ENCODE assay signal across 15 cellular contexts in the genomic region with DNA sequence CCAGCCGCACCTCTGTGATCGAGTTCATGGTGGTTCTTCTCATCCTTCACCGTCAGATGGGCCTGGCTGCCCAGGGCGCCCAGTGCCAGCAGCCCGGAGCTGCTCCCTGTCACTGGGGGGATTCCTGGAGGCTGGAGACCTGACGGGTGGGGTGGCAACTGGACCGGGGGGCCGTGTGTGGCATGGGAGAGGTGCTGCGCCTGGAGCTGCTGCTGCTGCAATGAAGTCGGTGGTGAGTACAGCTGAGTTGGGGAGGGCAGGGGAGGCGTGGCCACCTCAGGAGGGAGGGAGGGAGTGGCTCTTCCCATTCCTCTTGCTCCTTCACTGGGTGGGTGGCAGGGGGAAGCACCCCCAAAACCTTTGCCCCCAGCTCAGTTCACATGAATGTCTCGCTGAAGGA. TPM values are rescaled to one million over a fixed set of nuclear protein-coding genes. Genes with fewer than 3 reads are reported as not detected.
DNase-seq lines count a peak whose midpoint lies in the region; ATAC-seq and TF ChIP-seq lines count a peak whose summit lies in the region.
"Had no signal": no experiment of that assay in that cellular context is flagged by ENCODE, and none has a peak within 500 bp of the region (broad histone marks: within the 10 kb centered on the region; RNA-seq: fewer than 3 reads in every experiment).

No MANE protein-coding gene starts in this region.

- H4K8ac ChIP-seq in mesenchymal stem cell (ENCODE audit: low read length), result no peak overlapping the region

- H3K4me3 Mint-ChIP-seq in GM23338 (no peak overlapping the region), HFFc6 (peak overlapping the region; percentile 18; the same call in 1 of the 2 replicates)
- H3K4me3 Mint-ChIP-seq in stimulated activated memory B cell treated with anti-CD40 and anti-IgM and Interleukin-4, amounts not matched to agents 10 μg/mL and 1 μg/mL and 100 μg/mL, for 72 hours, result no peak overlapping the region
- H3K4me3 Mint-ChIP-seq: CD14-positive monocyte; CD8-positive, alpha-beta T cell had no signal

- H3K9me3 ChIP-seq in mesenchymal stem cell (ENCODE audit: control insufficient read depth, low read length), result no peaks in the 10 kb centered on the region
- no peaks in the 10 kb centered on the region for H3K9me3 ChIP-seq in GM23248 (ENCODE audit: low read depth)
- H3K9me3 ChIP-seq: A549, BE2C had no signal

- H4K91ac ChIP-seq in mesenchymal stem cell (ENCODE audit: low read length), result no peak overlapping the region

- no peak overlapping the region for H3K23ac ChIP-seq in mesenchymal stem cell (ENCODE audit: low read length in 2 of 2)

- DNase-seq in GM23338 (ENCODE audit: low spot score), result no peak
- DNase-seq in HFFc6, result no peak
- no peak for DNase-seq in mesenchymal stem cell
- no peak for DNase-seq in cerebellum (ENCODE audit: low spot score)
- DNase-seq in GM23248, result no peak
- DNase-seq: BE2C; CD8-positive, alpha-beta T cell; COR-L47; DMS153; DMS79 treated with DMSO at 0.1 percent for 48 hours had no signal

- no peak overlapping the region for H2BK15ac ChIP-seq in mesenchymal stem cell (ENCODE audit: low read depth, poor library complexity, severe bottlenecking)

- no peak overlapping the region for H3K18ac ChIP-seq in mesenchymal stem cell (ENCODE audit: low read depth in 1 of 2, low read length in 2 of 2)

- TF ChIP-seq CTCF in GM23338 (conservative IDR thresholded peaks at IDR 0.05; ENCODE audit: low read depth in 2 of 2), result no peak
- TF ChIP-seq CTCF in HFFc6 (IDR thresholded peaks at IDR 0.05), result no peak

- H3K36me3 Mint-ChIP-seq in GM23338 (ENCODE audit: low read depth) (peaks cover 57% of the 10 kb centered on the region), HFFc6 (ENCODE audit: low read depth) (peaks cover 13% of the 10 kb centered on the region)
- H3K36me3 Mint-ChIP-seq in stimulated activated memory B cell treated with anti-CD40 and anti-IgM and Interleukin-4, amounts not matched to agents 10 μg/mL and 1 μg/mL and 100 μg/mL, for 72 hours, result peaks cover 54% of the 10 kb centered on the region

- H3K36me3 ChIP-seq in GM23338 (ENCODE audit: insufficient read depth) (no peaks in the 10 kb centered on the region; the same call in none of the 2 replicates), mesenchymal stem cell (ENCODE audit: control insufficient read depth in 1 of 2, insufficient read depth in 2 of 2, low read depth in 1 of 2, low read length in 2 of 2) (peaks cover 72 to 77% of the 10 kb centered on the region in 2 experiments), GM23248 (ENCODE audit: low read depth) (peaks cover 33% of the 10 kb centered on the region)

- peaks cover 23% of the 10 kb centered on the region for H4K20me1 ChIP-seq in GM23338 (replicated peaks; ENCODE audit: insufficient read depth)
- no peaks in the 10 kb centered on the region; the same call in 1 of the 2 replicates for H4K20me1 ChIP-seq in GM23248 (ENCODE audit: insufficient read depth)

- no peak overlapping the region for H2AFZ ChIP-seq in GM23338
- no peak overlapping the region for H2AFZ ChIP-seq in mesenchymal stem cell (ENCODE audit: low read depth, low read length)
- H2AFZ ChIP-seq in GM23248, result no peak overlapping the region

- in situ Hi-C loops in GM23248 (cut with MboI), result no loop called here

- peaks cover 7% of the 10 kb centered on the region for H3K79me2 ChIP-seq in GM23338 (replicated peaks; ENCODE audit: insufficient read depth)
- H3K79me2 ChIP-seq in GM23248 (ENCODE audit: insufficient read depth), result peaks cover 20% of the 10 kb centered on the region; the same call in 1 of the 2 replicates

- peak overlapping the region; percentile 51 for H3K9ac ChIP-seq in mesenchymal stem cell (ENCODE audit: low read length)
- H3K9ac ChIP-seq in GM23248, result no peak overlapping the region

- H3K4ac ChIP-seq in mesenchymal stem cell (ENCODE audit: low read depth in 1 of 2, low read length in 2 of 2), result no peak overlapping the region

- peaks cover 32% of the 10 kb centered on the region for H3K79me1 ChIP-seq in mesenchymal stem cell (replicated peaks; ENCODE audit: low read length, poor library complexity, severe bottlenecking)

- H3K27ac ChIP-seq in GM23338 (ENCODE audit: low read depth) (no peak overlapping the region), mesenchymal stem cell (ENCODE audit: low read length, poor library complexity, severe bottlenecking) (no peak overlapping the region), GM23248 (no peak overlapping the region)
- H3K27ac ChIP-seq: A549 had no signal

- WGBS in mesenchymal stem cell, result 92% methylated on average over 9 of the region's 12 CpGs
- WGBS in GM23248 (ENCODE audit: low coverage in 1 of 2, low lambda C conversion rate in 2 of 2, missing lambda C conversion rate in 2 of 2), 2 experiments, result 97 to 98% methylated on average over 10 to 12 of the region's 12 CpGs

- H3K4me1 ChIP-seq in GM23338 (ENCODE audit: insufficient read depth) (peaks cover 6% of the 10 kb centered on the region; the same call in 1 of the 2 replicates), mesenchymal stem cell (ENCODE audit: control insufficient read depth, insufficient read depth, low read depth, low read length) (peaks cover 21% of the 10 kb centered on the region), GM23248 (ENCODE audit: insufficient read depth) (no peaks in the 10 kb centered on the region)

- H3K9me3 Mint-ChIP-seq in GM23338 (no peaks in the 10 kb centered on the region), HFFc6 (no peaks in the 10 kb centered on the region)
- H3K9me3 Mint-ChIP-seq in stimulated activated memory B cell treated with anti-CD40 and anti-IgM and Interleukin-4, amounts not matched to agents 10 μg/mL and 1 μg/mL and 100 μg/mL, for 72 hours, result no peaks in the 10 kb centered on the region
- H3K9me3 Mint-ChIP-seq: CD14-positive monocyte; CD8-positive, alpha-beta T cell had no signal

- H3K27me3 Mint-ChIP-seq in GM23338 (ENCODE audit: insufficient read depth, low read depth, poor library complexity) (peaks cover 7% of the 10 kb centered on the region), HFFc6 (ENCODE audit: insufficient read depth) (peaks cover 2% of the 10 kb centered on the region; the same call in 1 of the 2 replicates)
- H3K27me3 Mint-ChIP-seq in stimulated activated memory B cell treated with anti-CD40 and anti-IgM and Interleukin-4, amounts not matched to agents 10 μg/mL and 1 μg/mL and 100 μg/mL, for 72 hours, result no peaks in the 10 kb centered on the region

- H3K27ac Mint-ChIP-seq in GM23338 (peak overlapping the region; percentile 77), HFFc6 (peak overlapping the region; percentile 81)
- H3K27ac Mint-ChIP-seq in stimulated activated memory B cell treated with anti-CD40 and anti-IgM and Interleukin-4, amounts not matched to agents 10 μg/mL and 1 μg/mL and 100 μg/mL, for 72 hours, result peak overlapping the region; percentile 44
- H3K27ac Mint-ChIP-seq: CD8-positive, alpha-beta T cell had no signal

- H3K27me3 ChIP-seq in GM23338 (ENCODE audit: insufficient read depth) (no peaks in the 10 kb centered on the region), mesenchymal stem cell (ENCODE audit: control insufficient read depth in 1 of 2, insufficient read depth in 1 of 2, low read length in 2 of 2) (no peaks in the 10 kb centered on the region), GM23248 (replicated peaks; ENCODE audit: insufficient read depth) (no peaks in the 10 kb centered on the region)
- H3K27me3 ChIP-seq: BE2C had no signal

- H3K9me2 ChIP-seq in GM23338 (ENCODE audit: insufficient read depth) (no peaks in the 10 kb centered on the region), GM23248 (ENCODE audit: insufficient read depth) (no peaks in the 10 kb centered on the region)

- H3F3A ChIP-seq in GM23338 (replicated peaks; ENCODE audit: low read depth), result no peaks in the 10 kb centered on the region
- no peaks in the 10 kb centered on the region for H3F3A ChIP-seq in GM23248 (ENCODE audit: insufficient read depth)

- no peak overlapping the region for H2BK120ac ChIP-seq in mesenchymal stem cell (ENCODE audit: low read depth, low read length)

- no peak overlapping the region for H3K4me3 ChIP-seq in GM23338
- no peak overlapping the region for H3K4me3 ChIP-seq in mesenchymal stem cell (ENCODE audit: insufficient read depth in 1 of 2, low read depth in 1 of 2, low read length in 2 of 2)
- H3K4me3 ChIP-seq in GM23248, result no peak overlapping the region
- H3K4me3 ChIP-seq: A549, K562 had no signal

- no peak overlapping the region for H3K14ac ChIP-seq in mesenchymal stem cell (ENCODE audit: low read length in 2 of 2)

- ATAC-seq in GM23338 (peak; percentile 18; the same call in 1 of the 3 replicates), HG03139 (IDR thresholded peaks at IDR 0.05; ENCODE audit: unreplicated experiment) (no peak)
- ATAC-seq in stimulated activated memory B cell treated with anti-CD40 and anti-IgM and Interleukin-4, amounts not matched to agents 10 μg/mL and 1 μg/mL and 100 μg/mL, for 72 hours, result no peak
- ATAC-seq: A549; CD8-positive, alpha-beta T cell; K562 had no signal

- no peak overlapping the region for H3K4me2 ChIP-seq in GM23338
- no peak overlapping the region for H3K4me2 ChIP-seq in mesenchymal stem cell (ENCODE audit: low read length, poor library complexity, severe bottlenecking)
- no peak overlapping the region for H3K4me2 ChIP-seq in GM23248 (ENCODE audit: unreplicated experiment)
- H3K4me2 ChIP-seq: A549 had no signal

- H2AK5ac ChIP-seq in mesenchymal stem cell (ENCODE audit: low read length, severe bottlenecking), result no peak overlapping the region

- no peak overlapping the region for H2BK12ac ChIP-seq in mesenchymal stem cell (ENCODE audit: low read length in 2 of 2)

- peaks cover 15% of the 10 kb centered on the region for H3K4me1 Mint-ChIP-seq in GM23338
- H3K4me1 Mint-ChIP-seq in HFFc6 (ENCODE audit: low read depth), result peaks cover 31% of the 10 kb centered on the region
- peaks cover 40% of the 10 kb centered on the region for H3K4me1 Mint-ChIP-seq in stimulated activated memory B cell treated with anti-CD40 and anti-IgM and Interleukin-4, amounts not matched to agents 10 μg/mL and 1 μg/mL and 100 μg/mL, for 72 hours

- H2BK5ac ChIP-seq in mesenchymal stem cell (ENCODE audit: low read depth, low read length, poor library complexity, severe bottlenecking), result no peak overlapping the region

RNA-seq across cellular contexts. Expression of a gene that starts 31.7 kb away (rescaled TPM):
- total RNA-seq in GM23338 (2014; rRNA removed; shearing (Covaris generic)), result 55.7 and 79.5 TPM in 2 replicates
- polyA plus RNA-seq in GM23338 (2016; fragmentation: Nextera tagmentation; extraction: Ambion mirVana) (9.2 and 10.4 TPM in 2 replicates), GM23248 (2016; fragmentation: Nextera tagmentation; extraction: Ambion mirVana) (9.8 and 11.7 TPM in 2 replicates)
- 10 to 100 TPM in 4 of 6 experiments, 1 to 10 TPM in 2; 6.0 to 17.6 (median 13.8) TPM for total RNA-seq in HFFc6 (2021; fragmentation: NEBNext Ultra II Directional; extraction: Animal tissue kit (Norgen Biotek cat#: 25700))
- 42.9 TPM for polyA plus RNA-seq in mesenchymal stem cell (2013, experiment 1 of 2)
- polyA plus RNA-seq in mesenchymal stem cell (2013, experiment 2 of 2), result 39.2 TPM
- total RNA-seq in cerebellum, result 59.3 TPM
- total RNA-seq in GM23248 (2014; rRNA removed; shearing (Covaris generic)), result 25.3 and 37.6 TPM in 2 replicates
